11 cellular contexts compared by ENCODE assay signal in the genomic region with DNA sequence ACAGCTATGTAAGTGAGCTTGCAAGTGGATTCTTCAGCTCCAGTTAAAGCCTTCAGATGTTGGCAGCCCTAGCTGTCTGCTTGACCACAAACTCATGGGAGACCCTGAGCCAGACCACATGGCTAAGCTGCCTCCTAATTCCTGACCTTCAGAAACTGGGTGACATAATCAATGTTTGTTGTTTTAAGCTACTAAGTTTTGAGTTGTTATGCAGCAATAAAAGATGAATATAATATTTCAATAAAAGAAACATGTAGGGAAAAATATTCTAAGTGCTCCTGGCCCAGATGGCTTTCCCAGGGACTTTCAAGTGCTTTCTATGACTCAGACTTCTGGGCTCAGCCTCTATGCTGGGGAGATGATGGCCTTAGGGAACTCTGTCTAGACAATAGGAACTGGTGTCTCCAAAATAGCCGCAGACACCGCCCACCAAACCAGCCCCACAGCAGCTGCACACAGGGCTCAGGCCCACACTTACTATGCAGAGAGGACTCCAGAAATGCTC. TPM values are rescaled to one million over a fixed set of nuclear protein-coding genes. Genes with fewer than 3 reads are reported as not detected.
DNase-seq lines count a peak whose midpoint lies in the region; ATAC-seq and TF ChIP-seq lines count a peak whose summit lies in the region.
"Had no signal": no experiment of that assay in that cellular context is flagged by ENCODE, and none has a peak within 500 bp of the region (broad histone marks: within the 10 kb centered on the region; RNA-seq: fewer than 3 reads in every experiment).

No MANE protein-coding gene starts in this region.

- no peak for TF ChIP-seq POLR2A in stomach (IDR thresholded peaks at IDR 0.05)

- intact Hi-C loops in stomach (cut with DNase I; ENCODE audit: low total_unique reads), result no loop called here

- no peak for TF ChIP-seq CTCF in RWPE1 (conservative IDR thresholded peaks at IDR 0.05; ENCODE audit: low read depth)
- no peak for TF ChIP-seq CTCF in GM10248 (IDR thresholded peaks at IDR 0.05; ENCODE audit: control extremely low read depth, extremely low read depth, low read depth, missing control alignments)
- no peak for TF ChIP-seq CTCF in stomach (IDR thresholded peaks at IDR 0.05)

- H3K4me1 ChIP-seq in stomach, result peaks cover 0 to 2% (median under 1%) of the 10 kb centered on the region in 4 donors

- CTCF ChIA-PET in RWPE1 (lab: Yijun Ruan, JAX) (interaction anchor here (0.6 kb wide), 1 partner anchor 101 kb away, joined by 5 read pairs; no protein-coding TSS in a partner anchor), GM10248 (lab: Yijun Ruan, JAX) (interaction anchor here (0.9 to 1.4 kb wide), 2 partner anchors 26 to 128 kb away, joined by 3 read pairs; no protein-coding TSS in a partner anchor)

- POLR2A ChIA-PET in RWPE1 (lab: Yijun Ruan, JAX; ENCODE audit: low non-redundant PET), result no interaction called here
- POLR2A ChIA-PET in GM10248 (lab: Yijun Ruan, JAX), result no interaction called here

- no peak overlapping the region for H3K27ac Mint-ChIP-seq in stimulated activated naive CD8-positive, alpha-beta T cell treated with anti-CD3 and anti-CD28 coated beads, Interleukin-15, amount 100 ng/mL, for 72 hours
- H3K27ac Mint-ChIP-seq: memory B cell had no signal

- peaks cover 2% of the 10 kb centered on the region for H3K4me1 Mint-ChIP-seq in stimulated activated naive CD8-positive, alpha-beta T cell treated with anti-CD3 and anti-CD28 coated beads, Interleukin-15, amount 100 ng/mL, for 72 hours

- H3K27me3 ChIP-seq in stomach, result no peaks in the 10 kb centered on the region

- H3K4me3 Mint-ChIP-seq in stimulated activated naive CD8-positive, alpha-beta T cell treated with anti-CD3 and anti-CD28 coated beads, Interleukin-15, amount 100 ng/mL, for 72 hours, result no peak overlapping the region
- H3K4me3 Mint-ChIP-seq: memory B cell had no signal

- H3K27ac ChIP-seq in RWPE1, result peak overlapping the region; percentile 68
- H3K27ac ChIP-seq in stomach, result no peak overlapping the region

- H3K27me3 Mint-ChIP-seq in stimulated activated naive CD8-positive, alpha-beta T cell treated with anti-CD3 and anti-CD28 coated beads, Interleukin-15, amount 100 ng/mL, for 72 hours, result no peaks in the 10 kb centered on the region
- H3K27me3 Mint-ChIP-seq: memory B cell had no signal

- DNase-seq in COLO829 (ENCODE audit: low spot score) (peak; percentile 91), RWPE1 (ENCODE audit: low spot score) (peak; percentile 62), fibroblast of peridontal ligament (ENCODE audit: extremely low read depth) (peak; percentile 99), occipital lobe (lab: John Stamatoyannopoulos, UW) (peak; percentile 63), T-helper 9 cell (no peak), GM10248 (ENCODE audit: extremely low spot score) (no peak), stomach (no peak)
- DNase-seq in stimulated activated naive CD8-positive, alpha-beta T cell treated with anti-CD3 and anti-CD28 coated beads, Interleukin-15, amount 100 ng/mL, for 72 hours, result no peak
- DNase-seq: activated CD4-positive, alpha-beta T cell treated with anti-CD3 and anti-CD28 coated beads for 48 hours; NCI-H226 had no signal

- H3K9me3 Mint-ChIP-seq in stimulated activated naive CD8-positive, alpha-beta T cell treated with anti-CD3 and anti-CD28 coated beads, Interleukin-15, amount 100 ng/mL, for 72 hours, result peaks cover 25 to 48% of the 10 kb centered on the region in 2 donors

- 63 to 87% (median 80%) methylated on average over 2 of the region's 2 CpGs for WGBS in stomach, 5 donors

- ATAC-seq in stimulated activated naive CD8-positive, alpha-beta T cell treated with anti-CD3 and anti-CD28 coated beads, Interleukin-15, amount 100 ng/mL, for 72 hours, result no peak

- no peaks in the 10 kb centered on the region for H3K36me3 ChIP-seq in stomach

- H3K9me3 ChIP-seq in stomach, result peaks cover 17 to 39% (median 35%) of the 10 kb centered on the region in 4 donors

- no peak overlapping the region for H3K4me3 ChIP-seq in stomach

- no peak for TF ChIP-seq EP300 in stomach (IDR thresholded peaks at IDR 0.05)

RNA-seq across cellular contexts. Expression of a gene that starts 20.3 kb away (rescaled TPM):
- total RNA-seq in occipital lobe, result 25.4 TPM
- total RNA-seq in stomach, result 10 to 100 TPM in 2 of 5 donors, 1 to 10 TPM in 2, not detected in 1; 2.0 to 39.7 (median 6.8) TPM
- polyA plus RNA-seq in stomach, result 1 to 10 TPM in 2 of 3 donors, under 1 TPM in 1; 0.61 to 2.0 (median 1.1) TPM

RNA-seq across cellular contexts. Expression of a gene that starts 23.9 kb away (rescaled TPM):
- 46.9 TPM for total RNA-seq in occipital lobe
- 100 to 1,000 TPM in 4 of 5 donors, 10 to 100 TPM in 1; 71.0 to 263 (median 124) TPM for total RNA-seq in stomach
- 100 to 1,000 TPM in 2 of 3 donors, 10 to 100 TPM in 1; 98.8 to 129 (median 107) TPM for polyA plus RNA-seq in stomach

Comparison
In these comparisons a context has a peak if more than half of its experiments do, and no peak if none do; other contexts are left out.
1. DNase-seq: peak in COLO829 (single experiment), RWPE1 (single experiment), fibroblast of peridontal ligament (single experiment) and occipital lobe (single experiment); none in stimulated activated naive CD8-positive, alpha-beta T cell treated with anti-CD3 and anti-CD28 coated beads, Interleukin-15, amount 100 ng/mL, for 72 hours (0 of 2), T-helper 9 cell (single experiment), GM10248 (single experiment) and stomach (single experiment).